Comparison of ENCODE assay signal across 9 cellular contexts in genomic region chr12:68189766-68190700, GRCh38. TPM values are rescaled to one million over a fixed set of nuclear protein-coding genes. Genes with fewer than 3 reads are reported as not detected.
DNase-seq lines count a peak whose midpoint lies in the region; TF ChIP-seq lines count a peak whose summit lies in the region.
"Had no signal": no experiment of that assay in that cellular context is flagged by ENCODE, and none has a peak within 500 bp of the region (broad histone marks: within the 10 kb centered on the region; RNA-seq: fewer than 3 reads in every experiment).

No MANE protein-coding gene starts in this region.

- H3K4me3 ChIP-seq in retinal pigment epithelial cell (ENCODE audit: low read length) (no peak overlapping the region), ascending aorta (no peak overlapping the region)
- H3K4me3 ChIP-seq in effector memory CD4-positive, alpha-beta T cell (ENCODE audit: insufficient read depth, low read depth, low read length, poor library complexity, severe bottlenecking), result no peak overlapping the region

- in situ Hi-C loops in GM13976 (cut with MboI; ENCODE audit: low sequenced_read_pairs, unreplicated experiment), result no loop called here

- H3K4me1 ChIP-seq in effector memory CD4-positive, alpha-beta T cell (ENCODE audit: control insufficient read depth, insufficient read depth, low read length, poor library complexity, severe bottlenecking), result no peaks in the 10 kb centered on the region
- no peaks in the 10 kb centered on the region for H3K4me1 ChIP-seq in ascending aorta

- H3K36me3 ChIP-seq in effector memory CD4-positive, alpha-beta T cell (ENCODE audit: control insufficient read depth, insufficient read depth, low read length), result no peaks in the 10 kb centered on the region
- no peaks in the 10 kb centered on the region for H3K36me3 ChIP-seq in ascending aorta

- no peaks in the 10 kb centered on the region for H3K9me3 ChIP-seq in effector memory CD4-positive, alpha-beta T cell (ENCODE audit: control insufficient read depth, low read length)
- H3K9me3 ChIP-seq in ascending aorta, result no peaks in the 10 kb centered on the region

- peak; percentile 48 for DNase-seq in EH (ENCODE audit: low read depth)
- DNase-seq in OCI-M1 (lab: John Stamatoyannopoulos, UW), result peak; percentile 68
- peak; percentile 4 for DNase-seq in activated naive CD8-positive, alpha-beta T cell treated with anti-CD3 and anti-CD28 coated beads, Interleukin-2, amount 50 U/mL, for 16 hours (ENCODE audit: low read depth, low spot score)
- peak; percentile 18 for DNase-seq in retinal pigment epithelial cell (ENCODE audit: low read depth)
- DNase-seq in NCI-H2196 treated with DMSO at 0.1 percent for 48 hours (lab: John Stamatoyannopoulos, UW; ENCODE audit: unreplicated experiment), result no peak
- DNase-seq in GM13976 (ENCODE audit: low spot score), result no peak
- no peak for DNase-seq in effector memory CD4-positive, alpha-beta T cell
- DNase-seq in ascending aorta (ENCODE audit: low spot score in 2 of 2), result no peak
- DNase-seq: amygdala had no signal

- no peaks in the 10 kb centered on the region for H3K27me3 ChIP-seq in effector memory CD4-positive, alpha-beta T cell (replicated peaks; ENCODE audit: control insufficient read depth, insufficient read depth, low read length, poor library complexity, severe bottlenecking)
- H3K27me3 ChIP-seq in ascending aorta, result no peaks in the 10 kb centered on the region

- H3K27ac ChIP-seq in effector memory CD4-positive, alpha-beta T cell (ENCODE audit: insufficient read depth, low read length, poor library complexity, severe bottlenecking), result no peak overlapping the region
- no peak overlapping the region for H3K27ac ChIP-seq in ascending aorta

- intact Hi-C loops in ascending aorta (cut with DNase I), result no loop called here

- TF ChIP-seq CTCF in retinal pigment epithelial cell (conservative IDR thresholded peaks at IDR 0.05; ENCODE audit: low read depth, low read length), result no peak
- no peak for TF ChIP-seq CTCF in GM13976 (IDR thresholded peaks at IDR 0.05; ENCODE audit: borderline replicate concordance, control extremely low read depth, extremely low read depth, insufficient read depth, missing control alignments)
- no peak for TF ChIP-seq CTCF in ascending aorta (IDR thresholded peaks at IDR 0.05)

RNA-seq across cellular contexts. Expression of gene IFNG, which starts 30.5 kb away (rescaled TPM):
- total RNA-seq in ascending aorta, result not detected

RNA-seq across cellular contexts. Expression of gene IL26, which starts 35.6 kb away (rescaled TPM):
- total RNA-seq in ascending aorta, result not detected

Comparison
In these comparisons a context has a peak if more than half of its experiments do, and no peak if none do; other contexts are left out.
1. DNase-seq: peak in EH (single experiment), OCI-M1 (single experiment), activated naive CD8-positive, alpha-beta T cell treated with anti-CD3 and anti-CD28 coated beads, Interleukin-2, amount 50 U/mL, for 16 hours (single experiment) and retinal pigment epithelial cell (single experiment); none in NCI-H2196 treated with DMSO at 0.1 percent for 48 hours (single experiment), GM13976 (single experiment), effector memory CD4-positive, alpha-beta T cell (0 of 3) and ascending aorta (0 of 2).